ENCODE assay signal across 9 cellular contexts in genomic region chr11:57311109-57311936, GRCh38. TPM values are rescaled to one million over a fixed set of nuclear protein-coding genes. Genes with fewer than 3 reads are reported as not detected.
DNase-seq lines count a peak whose midpoint lies in the region; ATAC-seq and TF ChIP-seq lines count a peak whose summit lies in the region.
"Had no signal": no experiment of that assay in that cellular context is flagged by ENCODE, and none has a peak within 500 bp of the region (broad histone marks: within the 10 kb centered on the region; RNA-seq: fewer than 3 reads in every experiment).

No MANE protein-coding gene starts in this region.

- H3K36me3 ChIP-seq in cardiac muscle cell (peaks cover 18% of the 10 kb centered on the region), aorta (ENCODE audit: control insufficient read depth in 1 of 2, insufficient read depth in 2 of 2, low read length in 1 of 2) (peaks cover 0 to 8% of the 10 kb centered on the region in 2 donors)

- no peak overlapping the region for H3K4me3 Mint-ChIP-seq in activated naive CD8-positive, alpha-beta T cell treated with anti-CD3 and anti-CD28 coated beads, Interleukin-2, amount 50 U/mL, for 24 hours

- 1% methylated on average over 30 to 31 of the region's 31 CpGs for WGBS in aorta, 2 donors

- no peak overlapping the region for H3K27ac Mint-ChIP-seq in activated naive CD8-positive, alpha-beta T cell treated with anti-CD3 and anti-CD28 coated beads, Interleukin-2, amount 50 U/mL, for 24 hours

- TF ChIP-seq CTCF in GM20000 (IDR thresholded peaks at IDR 0.05; ENCODE audit: extremely low read depth, missing control alignments) (no peak), cardiac muscle cell (IDR thresholded peaks at IDR 0.05; ENCODE audit: low read depth, low read length) (no peak)

- H3K4me3 ChIP-seq in cardiac muscle cell (peak overlapping the region; percentile 18), aorta (ENCODE audit: low read length in 2 of 2) (peak overlapping the region in 1 of 2 donors; percentile 3)

- intact Hi-C loops in posterior cingulate gyrus (cut with DNase I) (no loop called here), aorta (cut with DNase I) (no loop called here)

- H3K4me1 Mint-ChIP-seq in activated naive CD8-positive, alpha-beta T cell treated with anti-CD3 and anti-CD28 coated beads, Interleukin-2, amount 50 U/mL, for 24 hours = peaks cover 14% of the 10 kb centered on the region

- H3K27me3 ChIP-seq in cardiac muscle cell (no peaks in the 10 kb centered on the region), aorta (ENCODE audit: control insufficient read depth in 1 of 2, insufficient read depth in 2 of 2, low read length in 1 of 2) (no peaks in the 10 kb centered on the region)

- ATAC-seq in HG03571 (IDR thresholded peaks at IDR 0.05; ENCODE audit: unreplicated experiment) = peak; percentile 99
- peak; percentile 98 for ATAC-seq in activated naive CD8-positive, alpha-beta T cell treated with anti-CD3 and anti-CD28 coated beads, Interleukin-2, amount 50 U/mL, for 24 hours
- peak; percentile 94 for ATAC-seq in aorta (ENCODE audit: low FRiP score)

- H3K36me3 Mint-ChIP-seq in activated naive CD8-positive, alpha-beta T cell treated with anti-CD3 and anti-CD28 coated beads, Interleukin-2, amount 50 U/mL, for 24 hours (ENCODE audit: low read depth) = peaks cover 7% of the 10 kb centered on the region

- H3K9me3 Mint-ChIP-seq in activated naive CD8-positive, alpha-beta T cell treated with anti-CD3 and anti-CD28 coated beads, Interleukin-2, amount 50 U/mL, for 24 hours = no peaks in the 10 kb centered on the region

- no peaks in the 10 kb centered on the region for H3K27me3 Mint-ChIP-seq in activated naive CD8-positive, alpha-beta T cell treated with anti-CD3 and anti-CD28 coated beads, Interleukin-2, amount 50 U/mL, for 24 hours

- H3K27ac ChIP-seq in cardiac muscle cell = peak overlapping the region; percentile 76
- peak overlapping the region in 1 of 2 donors; percentile 46 for H3K27ac ChIP-seq in aorta (ENCODE audit: low read depth in 1 of 2, low read length in 2 of 2)

- DNase-seq in COLO829 (ENCODE audit: low spot score) = peak; percentile 99
- peak; percentile 93 for DNase-seq in GM20000 (ENCODE audit: low spot score)
- DNase-seq in SHP77 treated with DMSO at 0.1 percent for 48 hours (lab: John Stamatoyannopoulos, UW) = peak; percentile 60
- peak; percentile 83 for DNase-seq in activated naive CD8-positive, alpha-beta T cell treated with anti-CD3 and anti-CD28 coated beads, Interleukin-2, amount 50 U/mL, for 24 hours
- peak; percentile 85 to 99 for DNase-seq in cardiac muscle cell (ENCODE audit: low read depth in 1 of 2, low spot score in 1 of 2)
- peak in 8 of 10 donors; percentile 51 to 93 (median 66) for DNase-seq in posterior cingulate gyrus
- DNase-seq in aorta = peak; percentile 96 to 98

- H3K4me1 ChIP-seq in cardiac muscle cell (ENCODE audit: low read depth) (peaks cover 25% of the 10 kb centered on the region), aorta (ENCODE audit: control insufficient read depth in 1 of 2, insufficient read depth in 2 of 2, low read length in 2 of 2) (no peaks in the 10 kb centered on the region)

- H3K9me3 ChIP-seq in cardiac muscle cell (ENCODE audit: low read depth) (no peaks in the 10 kb centered on the region), aorta (ENCODE audit: control insufficient read depth, low read length) (no peaks in the 10 kb centered on the region)

RNA-seq across cellular contexts. Expression of gene TNKS1BP1, which starts 13.4 kb away (rescaled TPM):
- total RNA-seq in cardiac muscle cell (58.9 and 69.1 TPM in 2 replicates), aorta (100 to 1,000 TPM; 169 to 184 TPM)
- polyA plus RNA-seq in cardiac muscle cell (62.1 and 67.1 TPM in 2 replicates), aorta (100 to 1,000 TPM in 1 of 2 donors, 10 to 100 TPM in 1; 35.2 to 161 TPM)

RNA-seq across cellular contexts. Expression of gene SSRP1, which starts 24.4 kb away (rescaled TPM):
- 112 and 180 TPM in 2 replicates for total RNA-seq in cardiac muscle cell
- polyA plus RNA-seq in cardiac muscle cell = 87.0 and 112 TPM in 2 replicates
- total RNA-seq in aorta = 10 to 100 TPM; 43.2 to 48.7 TPM
- 10 to 100 TPM; 37.8 to 44.9 TPM for polyA plus RNA-seq in aorta

RNA-seq across cellular contexts. Expression of gene P2RX3, which starts 26.8 kb away (rescaled TPM):
- total RNA-seq in cardiac muscle cell (0.09 and 0.18 TPM in 2 replicates), aorta (not detected)
- polyA plus RNA-seq in cardiac muscle cell (0.39 and 0.62 TPM in 2 replicates), aorta (not detected)
- total RNA-seq: activated CD8-positive, alpha-beta memory T cell treated with anti-CD3 and anti-CD28 coated beads for 36 hours had no signal
